12 cellular contexts compared by ENCODE assay signal in the genomic region with DNA sequence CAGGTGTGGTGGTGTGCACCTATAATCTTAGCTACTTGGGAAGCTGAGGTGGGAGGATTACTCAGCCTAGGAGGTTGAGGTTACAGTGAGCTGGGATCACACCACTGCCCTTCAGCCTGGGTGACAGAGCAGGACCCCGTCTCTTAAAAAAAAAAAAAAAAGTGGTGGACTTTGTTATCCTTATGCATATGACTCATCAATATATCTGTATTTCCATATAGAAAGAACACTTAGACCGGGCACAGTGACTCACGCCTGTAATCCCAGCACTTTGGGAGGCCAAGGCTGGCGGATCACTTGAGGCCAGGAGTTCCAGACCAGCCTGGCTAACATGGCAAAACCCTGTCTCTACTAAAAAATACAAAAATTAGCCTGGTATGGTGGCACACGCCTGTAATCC. TPM values are rescaled to one million over a fixed set of nuclear protein-coding genes. Genes with fewer than 3 reads are reported as not detected.
DNase-seq lines count a peak whose midpoint lies in the region; ATAC-seq and TF ChIP-seq lines count a peak whose summit lies in the region.
"Not testable (repeated sequence)": the region's sequence is repeated elsewhere in the genome, so short reads cannot be mapped to it uniquely, and the experiment has no call there.
"Had no signal": no experiment of that assay in that cellular context is flagged by ENCODE, and none has a peak within 500 bp of the region (broad histone marks: within the 10 kb centered on the region; RNA-seq: fewer than 3 reads in every experiment).

No MANE protein-coding gene starts in this region.

- H3K9ac ChIP-seq in HCT116 (ENCODE audit: low read length): not testable (repeated sequence)

- not testable (repeated sequence) for H2AFZ ChIP-seq in HCT116 (ENCODE audit: low read depth, low read length, poor library complexity, severe bottlenecking)

- TF ChIP-seq RAD21 in HCT116 (IDR thresholded peaks at IDR 0.05; ENCODE audit: low read depth): not testable (repeated sequence)

- POLR2A ChIA-PET in HCT116 (lab: Charles Lee): interaction anchor here (1.0 kb wide), 1 partner anchor 15 kb away, joined by 3 read pairs; a partner anchor contains a TSS
- POLR2A ChIA-PET in T-cell (lab: Charles Lee): not testable (repeated sequence)

- not testable (repeated sequence) for TF ChIP-seq POLR2A in HCT116 (IDR thresholded peaks at IDR 0.05; ENCODE audit: borderline replicate concordance, extremely low read depth, insufficient read depth, insufficient read length); breast epithelium (IDR thresholded peaks at IDR 0.05); suprapubic skin (IDR thresholded peaks at IDR 0.05)

- not testable (repeated sequence) for TF ChIP-seq EP300 in suprapubic skin (IDR thresholded peaks at IDR 0.05)

- H3K36me3 ChIP-seq in HCT116 (ENCODE audit: control insufficient read depth in 1 of 2, insufficient read depth in 2 of 2, low read length in 2 of 2); breast epithelium; neutrophil; suprapubic skin: not testable (repeated sequence)

- H3K4me1 Mint-ChIP-seq in T-cell (peaks cover 47 to 49% (median 48%) of the 10 kb centered on the region in 3 donors), immature natural killer cell (peaks cover 43 to 45% of the 10 kb centered on the region in 2 donors)
- H3K4me1 Mint-ChIP-seq in activated T-helper 17 cell treated with anti-CD3 and anti-CD28 coated beads, Interleukin-2, amount 50 U/mL, for 72 hours: not testable (repeated sequence)

- ATAC-seq in HCT116; T-cell (replicated peaks in 1 of 4); activated T-helper 17 cell treated with anti-CD3 and anti-CD28 coated beads, Interleukin-2, amount 50 U/mL, for 72 hours (replicated peaks): not testable (repeated sequence)

- H3K27ac Mint-ChIP-seq in T-cell (peak overlapping the region; percentile 46 to 71), immature natural killer cell (peak overlapping the region; percentile 80 to 99 (median 92))
- peak overlapping the region; percentile 94 for H3K27ac Mint-ChIP-seq in activated T-helper 17 cell treated with anti-CD3 and anti-CD28 coated beads, Interleukin-2, amount 50 U/mL, for 72 hours

- peak overlapping the region; percentile 40 to 96 (median 56) for H3K4me3 Mint-ChIP-seq in T-cell
- peak overlapping the region; percentile 95 for H3K4me3 Mint-ChIP-seq in activated T-helper 17 cell treated with anti-CD3 and anti-CD28 coated beads, Interleukin-2, amount 50 U/mL, for 72 hours
- H3K4me3 Mint-ChIP-seq in immature natural killer cell: peak overlapping the region in 3 of 5 donors; percentile 50 to 95 (median 92)

- RAD21 ChIA-PET in HCT116 (lab: Charles Lee; ENCODE audit: low non-redundant PET in 1 of 2, low total read pairs in 2 of 2, uncharacterized antibody in 2 of 2, unreplicated experiment in 2 of 2): not testable (repeated sequence)

- H3K27me3 ChIP-seq in HCT116 (ENCODE audit: insufficient read depth, low read length); breast epithelium; neutrophil; suprapubic skin: not testable (repeated sequence)

- peak overlapping the region; percentile 84; the same call in 1 of the 2 replicates for H3K27ac ChIP-seq in 22Rv1
- H3K27ac ChIP-seq in HCT116 (ENCODE audit: low read depth, low read length): peak overlapping the region; percentile 90; the same call in 1 of the 2 replicates
- H3K27ac ChIP-seq in breast epithelium: peak overlapping the region; percentile 90 to 94
- peak overlapping the region; percentile 97 for H3K27ac ChIP-seq in neutrophil
- peak overlapping the region; percentile 95 for H3K27ac ChIP-seq in suprapubic skin

- not testable (repeated sequence) for H3K9me3 Mint-ChIP-seq in T-cell; activated T-helper 17 cell treated with anti-CD3 and anti-CD28 coated beads, Interleukin-2, amount 50 U/mL, for 72 hours; immature natural killer cell

- H3K9me3 ChIP-seq in HCT116 (ENCODE audit: control insufficient read depth in 1 of 2, insufficient read depth in 1 of 2, low read depth in 1 of 2, low read length in 2 of 2); breast epithelium; neutrophil; suprapubic skin: not testable (repeated sequence)

- WGBS in suprapubic skin: 92% methylated on average over 5 of the region's 5 CpGs

- not testable (repeated sequence) for H4K20me1 ChIP-seq in HCT116 (ENCODE audit: insufficient read depth)

- H3K4me2 ChIP-seq in HCT116 (ENCODE audit: low read length): peak overlapping the region; percentile 76; the same call in 1 of the 2 replicates

- not testable (repeated sequence) for H3K79me2 ChIP-seq in HCT116 (ENCODE audit: insufficient read depth, low read length)

- DNase-seq in HCT116 (ENCODE audit: low read depth, low spot score); T-cell; breast epithelium (ENCODE audit: low spot score in 2 of 2); immature natural killer cell; suprapubic skin (ENCODE audit: low spot score in 2 of 2): not testable (repeated sequence)

- H3K4me1 ChIP-seq in HCT116 (ENCODE audit: control insufficient read depth in 1 of 2, insufficient read depth in 2 of 2, low read length in 2 of 2) (peaks cover 30 to 44% of the 10 kb centered on the region in 2 experiments), neutrophil (ENCODE audit: control insufficient read depth in 1 of 2, insufficient read depth in 1 of 2, low read depth in 1 of 2, low read length in 1 of 2) (peaks cover 43 to 48% of the 10 kb centered on the region in 2 experiments), suprapubic skin (peaks cover 14% of the 10 kb centered on the region)
- H3K4me1 ChIP-seq in breast epithelium: not testable (repeated sequence)

- not testable (repeated sequence) for TF ChIP-seq CTCF in 22Rv1 (IDR thresholded peaks at IDR 0.05); HCT116 (IDR thresholded peaks at IDR 0.05 in 2 of 3, conservative IDR thresholded peaks at IDR 0.05 in 1 of 3; ENCODE audit: borderline replicate concordance in 1 of 3, insufficient read depth in 1 of 3, low read depth in 2 of 3, low read length in 2 of 3); breast epithelium (IDR thresholded peaks at IDR 0.05); neutrophil (IDR thresholded peaks at IDR 0.05); suprapubic skin (IDR thresholded peaks at IDR 0.05)

- not testable (repeated sequence) for H3K4me3 ChIP-seq in HCT116 (replicated peaks in 1 of 2; ENCODE audit: low read depth in 1 of 2, low read length in 2 of 2); breast epithelium; neutrophil (ENCODE audit: low read depth in 1 of 2, low read length in 1 of 2); suprapubic skin

- H3K27me3 Mint-ChIP-seq in T-cell; activated T-helper 17 cell treated with anti-CD3 and anti-CD28 coated beads, Interleukin-2, amount 50 U/mL, for 72 hours: not testable (repeated sequence)
- H3K27me3 Mint-ChIP-seq in immature natural killer cell (ENCODE audit: low read depth in 3 of 3): peaks cover 7 to 22% (median 17%) of the 10 kb centered on the region in 3 donors

- not testable (repeated sequence) for H3K9me2 ChIP-seq in HCT116 (ENCODE audit: insufficient read depth)

- CTCF ChIA-PET in HCT116 (lab: Charles Lee): not testable (repeated sequence)
- CTCF ChIA-PET in T-cell (lab: Charles Lee): interaction anchor here in 1 of 2 donors (0.6 kb wide), 1 partner anchor 14 kb away, joined by 4 read pairs; no protein-coding TSS in a partner anchor

- not testable (repeated sequence) for BruUV-seq in HCT116 (replicated peaks; lab: Mats Ljungman, UMichigan)

- not testable (repeated sequence) for H3K36me3 Mint-ChIP-seq in T-cell; activated T-helper 17 cell treated with anti-CD3 and anti-CD28 coated beads, Interleukin-2, amount 50 U/mL, for 72 hours (ENCODE audit: low read depth); immature natural killer cell

- intact Hi-C loops in HCT116 (cut with micrococcal nuclease): not testable (repeated sequence)
- intact Hi-C loops in breast epithelium (cut with DNase I; ENCODE audit: low total_unique reads): loop anchor here (5.0 kb wide), 1 partner anchor 470 kb away; no protein-coding TSS in a partner anchor

RNA-seq across cellular contexts. Expression of a gene that starts 13.0 kb away (rescaled TPM):
- total RNA-seq in HCT116 (2021; ENCODE audit: unreplicated experiment): 333 TPM
- 197 and 213 TPM in 2 replicates for polyA plus RNA-seq in HCT116 (2012)
- total RNA-seq in T-cell: 100 to 1,000 TPM; 124 to 224 (median 206) TPM
- 100 to 1,000 TPM; 306 to 483 TPM for total RNA-seq in activated T-helper 17 cell treated with anti-CD3 and anti-CD28 coated beads, Interleukin-2, amount 50 U/mL, for 72 hours
- 100 to 1,000 TPM; 175 to 213 (median 207) TPM for total RNA-seq in breast epithelium
- polyA plus RNA-seq in immature natural killer cell: 100 to 1,000 TPM; 184 to 274 (median 203) TPM
- total RNA-seq in suprapubic skin: 100 to 1,000 TPM; 180 to 248 (median 217) TPM

RNA-seq across cellular contexts. Expression of a gene that starts 15.0 kb away (rescaled TPM):
- total RNA-seq in HCT116 (2021; ENCODE audit: unreplicated experiment) (4.0 TPM), T-cell (1 to 10 TPM; 3.2 to 8.5 (median 5.2) TPM), breast epithelium (10 to 100 TPM in 2 of 3 donors, 1 to 10 TPM in 1; 8.5 to 16.4 (median 12.8) TPM), suprapubic skin (10 to 100 TPM in 2 of 4 donors, 1 to 10 TPM in 2; 6.5 to 16.0 (median 10.8) TPM)
- polyA plus RNA-seq in HCT116 (2012): 2.7 and 3.4 TPM in 2 replicates
- total RNA-seq in activated T-helper 17 cell treated with anti-CD3 and anti-CD28 coated beads, Interleukin-2, amount 50 U/mL, for 72 hours: 1 to 10 TPM; 2.5 to 2.9 TPM
- 10 to 100 TPM in 2 of 3 donors, 1 to 10 TPM in 1; 7.7 to 15.8 (median 13.0) TPM for polyA plus RNA-seq in immature natural killer cell

RNA-seq across cellular contexts. Expression of a gene that starts 50.5 kb away (rescaled TPM):
- total RNA-seq in HCT116 (2021; ENCODE audit: unreplicated experiment): 0.71 TPM
- 2.2 and 3.4 TPM in 2 replicates for polyA plus RNA-seq in HCT116 (2012)
- total RNA-seq in T-cell: not detected
- not detected for total RNA-seq in activated T-helper 17 cell treated with anti-CD3 and anti-CD28 coated beads, Interleukin-2, amount 50 U/mL, for 72 hours
- not detected for total RNA-seq in breast epithelium
- not detected for polyA plus RNA-seq in immature natural killer cell
- total RNA-seq in suprapubic skin: not detected
- total RNA-seq: IMR-90, left ventricle myocardium superior, SJCRH30 had no signal
- polyA plus RNA-seq: BJ, IMR-90 had no signal
